13 cellular contexts compared by ENCODE assay signal in the genomic region with DNA sequence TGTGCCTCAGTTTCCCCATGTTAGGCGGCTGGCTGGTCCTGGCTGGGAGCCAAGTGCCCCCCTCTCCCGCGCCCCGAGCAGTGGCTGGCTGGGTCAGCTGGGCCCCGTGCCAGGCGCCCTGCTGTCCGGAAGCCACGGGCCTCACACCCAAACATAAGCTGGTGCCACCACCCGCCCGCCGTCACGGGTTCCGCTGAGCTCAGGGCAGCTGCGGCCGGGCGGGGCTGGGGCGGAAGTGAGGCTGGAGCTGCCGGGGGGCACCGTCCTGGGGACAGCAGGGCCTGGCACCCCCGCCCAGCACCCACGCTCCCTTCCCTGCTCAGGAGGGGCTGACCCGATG. TPM values are rescaled to one million over a fixed set of nuclear protein-coding genes. Genes with fewer than 3 reads are reported as not detected.
DNase-seq lines count a peak whose midpoint lies in the region; ATAC-seq and TF ChIP-seq lines count a peak whose summit lies in the region.
"Had no signal": no experiment of that assay in that cellular context is flagged by ENCODE, and none has a peak within 500 bp of the region (broad histone marks: within the 10 kb centered on the region; RNA-seq: fewer than 3 reads in every experiment).

No MANE protein-coding gene starts in this region.

- no peak overlapping the region for H3K14ac ChIP-seq in H9 (ENCODE audit: insufficient read depth, low read length)

- H2AFZ ChIP-seq in SK-N-SH (ENCODE audit: low read depth) (no peak overlapping the region), H9 (ENCODE audit: low read length) (no peak overlapping the region)

- TF ChIP-seq EP300 in SK-N-SH (IDR thresholded peaks at IDR 0.05; ENCODE audit: borderline replicate concordance in 1 of 2, low read depth in 1 of 2, low read length in 1 of 2), result peak in 1 of 2 experiments; percentile 19; a peak in 1 of 4 replicates

- H2BK5ac ChIP-seq in H9 (ENCODE audit: insufficient read length, low read length), result no peak overlapping the region

- no peak overlapping the region for H4K8ac ChIP-seq in H9 (replicated peaks; ENCODE audit: insufficient read length, low read depth, low read length)

- peaks cover 3 to 4% of the 10 kb centered on the region in 2 experiments; a peak in 1 of 4 replicates for H3K4me1 Mint-ChIP-seq in H9

- no peak overlapping the region for H2BK15ac ChIP-seq in H9 (ENCODE audit: low read depth, low read length)

- H3T11ph ChIP-seq in H9 (ENCODE audit: low read length), result no peak overlapping the region

- no peak for ATAC-seq in HG03159 (IDR thresholded peaks at IDR 0.05; ENCODE audit: unreplicated experiment)

- no peak overlapping the region for H3K56ac ChIP-seq in H9 (ENCODE audit: insufficient read length, low read depth, low read length)

- no peaks in the 10 kb centered on the region for H3K23me2 ChIP-seq in H9 (ENCODE audit: insufficient read length, low read depth, low read length, poor library complexity, severe bottlenecking)

- no peak overlapping the region for H4K5ac ChIP-seq in H9 (ENCODE audit: insufficient read length, low read depth, low read length)

- no peak overlapping the region for H2AK5ac ChIP-seq in H9 (ENCODE audit: insufficient read length, low read length)

- H3K9me3 Mint-ChIP-seq in H9, result peaks cover 7 to 9% of the 10 kb centered on the region in 2 experiments; a peak in 3 of 5 replicates

- DNase-seq in H4 (ENCODE audit: low spot score) (peak; percentile 80), SK-N-SH (peak; percentile 89), right atrium auricular region (ENCODE audit: low spot score) (peak; percentile 65), putamen (ENCODE audit: low spot score) (peak; percentile 91), ureter (ENCODE audit: low spot score) (no peak), H9 (no peak)
- DNase-seq in activated CD4-positive, alpha-beta T cell treated with anti-CD3 and anti-CD28 coated beads for 48 hours, result no peak
- DNase-seq: activated CD4-positive, alpha-beta T cell treated with anti-CD3 and anti-CD28 coated beads, Interleukin-2, amount 50 U/mL, for 4 hours; activated naive CD8-positive, alpha-beta T cell treated with anti-CD3 and anti-CD28 coated beads, Interleukin-2, amount 10 ng/mL, durations not matched to agents 7 days and 5 days; NCI-H146; sigmoid colon had no signal

- no peaks in the 10 kb centered on the region for H3K79me2 ChIP-seq in SK-N-SH (ENCODE audit: insufficient read depth)
- no peaks in the 10 kb centered on the region for H3K79me2 ChIP-seq in H9 (ENCODE audit: insufficient read depth, low read length)

- H3K9ac ChIP-seq in SK-N-SH, result no peak overlapping the region
- no peak overlapping the region for H3K9ac ChIP-seq in H9 (ENCODE audit: extremely low read depth, insufficient read length, low read length)

- H3K36me3 ChIP-seq in SK-N-SH (replicated peaks in 1 of 2; ENCODE audit: control insufficient read depth in 1 of 2, insufficient read depth in 2 of 2, low read length in 1 of 2) (no peaks in the 10 kb centered on the region), right atrium auricular region (no peaks in the 10 kb centered on the region)
- H3K36me3 ChIP-seq: sigmoid colon had no signal

- no peak overlapping the region for H3K4ac ChIP-seq in H9 (ENCODE audit: low read depth, low read length)

- no peak overlapping the region for H3K4me2 ChIP-seq in SK-N-SH
- no peak overlapping the region for H3K4me2 ChIP-seq in H9 (ENCODE audit: insufficient read depth, insufficient read length, low read length)

- no peak overlapping the region for H2BK12ac ChIP-seq in H9 (ENCODE audit: insufficient read length, low read depth, low read length)

- TF ChIP-seq CTCF in SK-N-SH (IDR thresholded peaks at IDR 0.05) (no peak), right atrium auricular region (IDR thresholded peaks at IDR 0.05) (no peak), H9 (conservative IDR thresholded peaks at IDR 0.05) (no peak)

- no CpG with 5 or more reads among the region's 22 CpGs for WGBS in SK-N-SH (ENCODE audit: low lambda C conversion rate)
- no CpG with 5 or more reads among the region's 22 CpGs for WGBS in H9 (ENCODE audit: extremely low coverage, insufficient read length, low lambda C conversion rate)

- H3K4me3 Mint-ChIP-seq in H9, result no peak overlapping the region

- no peak overlapping the region for H3K27ac Mint-ChIP-seq in H9

- H3K79me1 ChIP-seq in H9 (ENCODE audit: insufficient read depth, low read depth, low read length, poor library complexity, severe bottlenecking), result no peaks in the 10 kb centered on the region

- H3K36me3 Mint-ChIP-seq in H9 (ENCODE audit: insufficient read depth in 1 of 3, low read depth in 3 of 3), result peaks cover 8 to 19% (median 13%) of the 10 kb centered on the region in 3 experiments
- H3K36me3 Mint-ChIP-seq: activated naive CD8-positive, alpha-beta T cell treated with anti-CD3 and anti-CD28 coated beads, Interleukin-2, amount 10 ng/mL, durations not matched to agents 7 days and 5 days had no signal

- CTCF ChIA-PET in SK-N-SH (lab: Yijun Ruan, JAX), result no interaction called here

- H3K4me1 ChIP-seq in SK-N-SH (ENCODE audit: control insufficient read depth in 1 of 2, insufficient read depth in 2 of 2, low read depth in 1 of 2, low read length in 1 of 2) (peaks cover 5 to 35% of the 10 kb centered on the region in 2 experiments; a peak in 3 of 4 replicates), right atrium auricular region (peaks cover 0 to 3% of the 10 kb centered on the region in 2 donors), H9 (ENCODE audit: insufficient read depth, low read length) (no peaks in the 10 kb centered on the region)

- TF ChIP-seq RAD21 in SK-N-SH (IDR thresholded peaks at IDR 0.05; ENCODE audit: low read length), result no peak

- peaks cover 26% of the 10 kb centered on the region for H3F3A ChIP-seq in SK-N-SH (replicated peaks; ENCODE audit: insufficient read depth)

- H4K91ac ChIP-seq in H9 (ENCODE audit: insufficient read length, low read depth, low read length), result no peak overlapping the region

- POLR2A ChIA-PET in SK-N-SH (lab: Yijun Ruan, JAX), result no interaction called here

- H2BK20ac ChIP-seq in H9 (ENCODE audit: low read depth, low read length, poor library complexity, severe bottlenecking), result no peak overlapping the region

- H3K27me3 ChIP-seq in SK-N-SH (ENCODE audit: insufficient read depth) (no peaks in the 10 kb centered on the region), right atrium auricular region (no peaks in the 10 kb centered on the region), H9 (ENCODE audit: insufficient read depth, low read length) (no peaks in the 10 kb centered on the region)
- H3K27me3 ChIP-seq: sigmoid colon had no signal

- H3K9me2 ChIP-seq in SK-N-SH, result no peaks in the 10 kb centered on the region

- H3K27ac ChIP-seq in SK-N-SH (ENCODE audit: low read depth in 2 of 2, low read length in 1 of 2), result peak overlapping the region in 1 of 2 experiments; percentile 80; a peak in 2 of 4 replicates
- H3K27ac ChIP-seq in right atrium auricular region, result peak overlapping the region in 1 of 2 donors; percentile 19
- no peak overlapping the region for H3K27ac ChIP-seq in H9 (ENCODE audit: insufficient read length, low read depth, low read length)
- H3K27ac ChIP-seq: sigmoid colon had no signal

- no peak overlapping the region for H3K23ac ChIP-seq in H9 (ENCODE audit: insufficient read length, low read depth, low read length)

- H4K20me1 ChIP-seq in SK-N-SH (ENCODE audit: insufficient read depth) (no peaks in the 10 kb centered on the region), H9 (ENCODE audit: control insufficient read depth, insufficient read depth, insufficient read length) (no peaks in the 10 kb centered on the region)

- H3K9me3 ChIP-seq in SK-N-SH, result no peaks in the 10 kb centered on the region
- no peaks in the 10 kb centered on the region for H3K9me3 ChIP-seq in right atrium auricular region
- H3K9me3 ChIP-seq in H9 (ENCODE audit: control insufficient read depth, low read depth, low read length), result no peaks in the 10 kb centered on the region
- H3K9me3 ChIP-seq: sigmoid colon had no signal

- no peaks in the 10 kb centered on the region for H3K27me3 Mint-ChIP-seq in H9 (ENCODE audit: low read depth)
- H3K27me3 Mint-ChIP-seq: activated naive CD8-positive, alpha-beta T cell treated with anti-CD3 and anti-CD28 coated beads, Interleukin-2, amount 10 ng/mL, durations not matched to agents 7 days and 5 days had no signal

- H3K4me3 ChIP-seq in SK-N-SH (ENCODE audit: low read depth in 2 of 2, low read length in 1 of 2), result no peak overlapping the region
- no peak overlapping the region for H3K4me3 ChIP-seq in right atrium auricular region
- H3K4me3 ChIP-seq: sigmoid colon had no signal

- H3K18ac ChIP-seq in H9 (ENCODE audit: insufficient read length, low read depth, low read length), result no peak overlapping the region

- H2BK120ac ChIP-seq in H9 (ENCODE audit: low read depth, low read length, poor library complexity, severe bottlenecking), result no peak overlapping the region

RNA-seq across cellular contexts. Expression of gene HCN2, which starts 19.3 kb away (rescaled TPM):
- 4.5 and 4.6 TPM in 2 replicates for total RNA-seq in H4 (2014; rRNA removed; shearing (Covaris generic))
- 3.4 and 5.6 TPM in 2 replicates for polyA plus RNA-seq in SK-N-SH (2012; rRNA removed)
- 4.4 and 8.7 TPM in 2 replicates for polyA plus RNA-seq in SK-N-SH (2012; cell fraction: cytosol; rRNA removed)
- polyA plus RNA-seq in SK-N-SH (2012; cell fraction: nucleus; rRNA removed), result 11.1 and 12.0 TPM in 2 replicates
- total RNA-seq in right atrium auricular region, result 10 to 100 TPM in 1 of 2 donors, 1 to 10 TPM in 1; 1.4 to 11.1 TPM
- total RNA-seq in ureter, result not detected
- total RNA-seq in H9 (2021), result 3.7 and 4.1 TPM in 2 replicates

RNA-seq across cellular contexts. Expression of gene POLRMT, which starts 24.4 kb away (rescaled TPM):
- 19.9 and 21.5 TPM in 2 replicates for total RNA-seq in H4 (2014; rRNA removed; shearing (Covaris generic))
- 38.2 and 40.1 TPM in 2 replicates for polyA plus RNA-seq in SK-N-SH (2012; rRNA removed)
- 9.6 and 13.7 TPM in 2 replicates for polyA plus RNA-seq in SK-N-SH (2012; cell fraction: cytosol; rRNA removed)
- 157 and 218 TPM in 2 replicates for polyA plus RNA-seq in SK-N-SH (2012; cell fraction: nucleus; rRNA removed)
- total RNA-seq in right atrium auricular region, result 10 to 100 TPM; 24.5 to 30.4 TPM
- 56.4 TPM for total RNA-seq in ureter
- 101 and 104 TPM in 2 replicates for total RNA-seq in H9 (2021)

RNA-seq across cellular contexts. Expression of gene FGF22, which starts 30.7 kb away (rescaled TPM):
- total RNA-seq in H4 (2014; rRNA removed; shearing (Covaris generic)), result not detected in 2 replicates
- 0.62 and 0.93 TPM in 2 replicates for polyA plus RNA-seq in SK-N-SH (2012; rRNA removed)
- polyA plus RNA-seq in SK-N-SH (2012; cell fraction: cytosol; rRNA removed), result 0.16 and 0.27 TPM in 2 replicates
- polyA plus RNA-seq in SK-N-SH (2012; cell fraction: nucleus; rRNA removed), result 3.5 and 4.7 TPM in 2 replicates
- under 1 TPM; 0.35 to 0.37 TPM for total RNA-seq in right atrium auricular region
- total RNA-seq in ureter, result 0.29 TPM
- total RNA-seq in H9 (2021), result 0.72 and 0.99 TPM in 2 replicates
- polyA plus RNA-seq: keratinocyte had no signal

RNA-seq across cellular contexts. Expression of gene BSG, which starts 36.6 kb away (rescaled TPM):
- total RNA-seq in H4 (2014; rRNA removed; shearing (Covaris generic)), result 587 and 617 TPM in 2 replicates
- polyA plus RNA-seq in SK-N-SH (2012; rRNA removed), result 745 and 835 TPM in 2 replicates
- 263 and 438 TPM in 2 replicates for polyA plus RNA-seq in SK-N-SH (2012; cell fraction: cytosol; rRNA removed)
- 422 and 627 TPM in 2 replicates for polyA plus RNA-seq in SK-N-SH (2012; cell fraction: nucleus; rRNA removed)
- total RNA-seq in right atrium auricular region (1,000 to 10,000 TPM; 1,033 to 1,569 TPM), ureter (273 TPM), H9 (2021) (715 and 719 TPM in 2 replicates)

RNA-seq across cellular contexts. Expression of gene RNF126, which starts 54.0 kb away (rescaled TPM):
- 23.8 and 27.4 TPM in 2 replicates for total RNA-seq in H4 (2014; rRNA removed; shearing (Covaris generic))
- polyA plus RNA-seq in SK-N-SH (2012; rRNA removed), result 9.0 and 12.9 TPM in 2 replicates
- polyA plus RNA-seq in SK-N-SH (2012; cell fraction: cytosol; rRNA removed), result 11.9 and 17.2 TPM in 2 replicates
- polyA plus RNA-seq in SK-N-SH (2012; cell fraction: nucleus; rRNA removed), result 43.5 and 64.4 TPM in 2 replicates
- total RNA-seq in right atrium auricular region (10 to 100 TPM; 53.3 to 68.5 TPM), ureter (54.5 TPM), H9 (2021) (78.0 and 81.9 TPM in 2 replicates)

Comparison
In these comparisons a context has a peak if more than half of its experiments do, and no peak if none do; other contexts are left out.
1. DNase-seq: peak in H4 (single experiment), SK-N-SH (single experiment), right atrium auricular region (single experiment) and putamen (single experiment); none in ureter (single experiment), H9 (single experiment) and activated CD4-positive, alpha-beta T cell treated with anti-CD3 and anti-CD28 coated beads for 48 hours (single experiment).